ENCODE assay signal across 18 cellular contexts in genomic region chr1:209886219-209886536, GRCh38. TPM values are rescaled to one million over a fixed set of nuclear protein-coding genes. Genes with fewer than 3 reads are reported as not detected.
DNase-seq lines count a peak whose midpoint lies in the region; ATAC-seq and TF ChIP-seq lines count a peak whose summit lies in the region.
"Had no signal": no experiment of that assay in that cellular context is flagged by ENCODE, and none has a peak within 500 bp of the region (broad histone marks: within the 10 kb centered on the region; RNA-seq: fewer than 3 reads in every experiment).

No MANE protein-coding gene starts in this region.

- H3K9me2 ChIP-seq in GM23338 (ENCODE audit: insufficient read depth), result no peaks in the 10 kb centered on the region

- DNase-seq in ACHN, result peak; percentile 54
- DNase-seq in GM23338 (ENCODE audit: low spot score), result no peak
- DNase-seq in RWPE2 (ENCODE audit: low spot score), result no peak
- DNase-seq in foreskin keratinocyte, result no peak
- DNase-seq in uterus, result no peak
- DNase-seq in posterior cingulate gyrus, result no peak
- DNase-seq in activated CD4-positive, alpha-beta T cell treated with anti-CD3 and anti-CD28 coated beads for 1 hour, result no peak
- DNase-seq in esophagus squamous epithelium (lab: John Stamatoyannopoulos, UW), result no peak
- DNase-seq: activated gamma-delta T cell; effector memory CD8-positive, alpha-beta T cell; glutamatergic neuron; kidney; NCI-H1930; NK-92 treated with Interleukin-12 subunit alpha and Interleukin-12 subunit beta, amount 100 ng/mL, for 24 hours; thyroid gland had no signal

- H3K27ac Mint-ChIP-seq in GM23338, result no peak overlapping the region
- H3K27ac Mint-ChIP-seq: CD14-positive monocyte; effector memory CD8-positive, alpha-beta T cell had no signal

- H3K9me3 ChIP-seq in RWPE2 (ENCODE audit: severe bottlenecking) (no peaks in the 10 kb centered on the region), uterus (no peaks in the 10 kb centered on the region), esophagus squamous epithelium (no peaks in the 10 kb centered on the region)
- H3K9me3 ChIP-seq: body of pancreas, thyroid gland had no signal

- no peak overlapping the region for H3K4me2 ChIP-seq in GM23338

- H3K27me3 Mint-ChIP-seq in GM23338 (ENCODE audit: insufficient read depth, low read depth, poor library complexity), result peaks cover 1% of the 10 kb centered on the region

- no peak overlapping the region for H3K4me3 Mint-ChIP-seq in GM23338
- H3K4me3 Mint-ChIP-seq: CD14-positive monocyte; effector memory CD8-positive, alpha-beta T cell had no signal

- no peak for ATAC-seq in GM23338
- ATAC-seq in RWPE2 (ENCODE audit: low read depth), result no peak
- ATAC-seq in foreskin keratinocyte, result no peak
- ATAC-seq: body of pancreas; effector memory CD8-positive, alpha-beta T cell had no signal

- no peaks in the 10 kb centered on the region; the same call in 2 of the 3 replicates for H3K36me3 Mint-ChIP-seq in GM23338 (ENCODE audit: low read depth)
- H3K36me3 Mint-ChIP-seq: CD14-positive monocyte had no signal

- intact Hi-C loops in uterus (cut with DNase I; ENCODE audit: low total_unique reads) (no loop called here), posterior cingulate gyrus (cut with DNase I) (no loop called here), esophagus squamous epithelium (cut with DNase I) (no loop called here)

- H3K27me3 ChIP-seq in GM23338 (ENCODE audit: insufficient read depth) (peaks cover 10% of the 10 kb centered on the region), RWPE2 (ENCODE audit: insufficient read depth, poor library complexity, severe bottlenecking) (no peaks in the 10 kb centered on the region), foreskin keratinocyte (no peaks in the 10 kb centered on the region), uterus (no peaks in the 10 kb centered on the region), esophagus squamous epithelium (peaks cover 0 to 32% (median 0%) of the 10 kb centered on the region in 4 donors)
- H3K27me3 ChIP-seq: body of pancreas, thyroid gland had no signal

- H3K4me3 ChIP-seq in GM23338, result no peak overlapping the region
- no peak overlapping the region for H3K4me3 ChIP-seq in RWPE2 (ENCODE audit: severe bottlenecking)
- no peak overlapping the region for H3K4me3 ChIP-seq in uterus
- no peak overlapping the region for H3K4me3 ChIP-seq in esophagus squamous epithelium
- H3K4me3 ChIP-seq: body of pancreas, thyroid gland had no signal

- in situ Hi-C loops in ACHN (cut with HindIII; ENCODE audit: low pct_ligation_motif_present, low pct_unique_long_range_greater_than_20kb, low sequenced_read_pairs), result no loop called here

- H3K9me3 Mint-ChIP-seq in GM23338, result no peaks in the 10 kb centered on the region
- H3K9me3 Mint-ChIP-seq: effector memory CD8-positive, alpha-beta T cell had no signal

- 14 to 25% methylated on average over 1 of the region's 1 CpG for WGBS in esophagus squamous epithelium, 2 donors

- peaks cover 23% of the 10 kb centered on the region; the same call in 2 of the 3 replicates for H3K4me1 Mint-ChIP-seq in GM23338
- H3K4me1 Mint-ChIP-seq: CD14-positive monocyte had no signal

- H3K27ac ChIP-seq in GM23338 (ENCODE audit: low read depth), result no peak overlapping the region
- no peak overlapping the region for H3K27ac ChIP-seq in RWPE2 (ENCODE audit: poor library complexity, severe bottlenecking)
- H3K27ac ChIP-seq in foreskin keratinocyte, result peak overlapping the region; percentile 98
- no peak overlapping the region for H3K27ac ChIP-seq in uterus
- no peak overlapping the region for H3K27ac ChIP-seq in esophagus squamous epithelium
- H3K27ac ChIP-seq: body of pancreas, thyroid gland had no signal

- no peaks in the 10 kb centered on the region for H3K79me2 ChIP-seq in GM23338 (replicated peaks; ENCODE audit: insufficient read depth)

- H3K4me1 ChIP-seq in GM23338 (ENCODE audit: insufficient read depth), result peaks cover 10% of the 10 kb centered on the region; the same call in 1 of the 2 replicates
- H3K4me1 ChIP-seq in RWPE2 (ENCODE audit: insufficient read depth, poor library complexity, severe bottlenecking), result peaks cover 24% of the 10 kb centered on the region
- H3K4me1 ChIP-seq in foreskin keratinocyte, result peaks cover 39% of the 10 kb centered on the region
- no peaks in the 10 kb centered on the region for H3K4me1 ChIP-seq in uterus
- peaks cover 0 to 10% (median 0%) of the 10 kb centered on the region in 3 donors for H3K4me1 ChIP-seq in esophagus squamous epithelium

- TF ChIP-seq POLR2A in uterus (IDR thresholded peaks at IDR 0.05) (no peak), esophagus squamous epithelium (IDR thresholded peaks at IDR 0.05) (no peak)

- no peaks in the 10 kb centered on the region for H4K20me1 ChIP-seq in GM23338 (replicated peaks; ENCODE audit: insufficient read depth)

- TF ChIP-seq CTCF in GM23338 (conservative IDR thresholded peaks at IDR 0.05; ENCODE audit: low read depth in 2 of 2), result peak; percentile 14 to 24; a peak in 2 of 4 replicates
- TF ChIP-seq CTCF in RWPE2 (IDR thresholded peaks at IDR 0.05; ENCODE audit: poor library complexity, severe bottlenecking), result peak; percentile 39
- peak; percentile 61 for TF ChIP-seq CTCF in foreskin keratinocyte (conservative IDR thresholded peaks at IDR 0.05)
- no peak for TF ChIP-seq CTCF in uterus (IDR thresholded peaks at IDR 0.05)
- no peak for TF ChIP-seq CTCF in esophagus squamous epithelium (IDR thresholded peaks at IDR 0.05)

- H2AFZ ChIP-seq in GM23338, result no peak overlapping the region

- H3F3A ChIP-seq in GM23338 (replicated peaks; ENCODE audit: low read depth), result no peaks in the 10 kb centered on the region

- no peaks in the 10 kb centered on the region for H3K36me3 ChIP-seq in GM23338 (ENCODE audit: insufficient read depth)
- H3K36me3 ChIP-seq in RWPE2 (ENCODE audit: low read depth), result no peaks in the 10 kb centered on the region
- no peaks in the 10 kb centered on the region for H3K36me3 ChIP-seq in uterus
- no peaks in the 10 kb centered on the region for H3K36me3 ChIP-seq in esophagus squamous epithelium
- H3K36me3 ChIP-seq: thyroid gland had no signal

TF ChIP-seq in GM23338, 12 proteins besides CTCF, POLR2A, EP300 and RAD21 (continues in another document):
- TF ChIP-seq NANOG (IDR thresholded peaks at IDR 0.05; ENCODE audit: borderline replicate concordance) (no peak), ZNF114 (CRISPR knock-in tag; IDR thresholded peaks at IDR 0.05) (no peak), POLR2AphosphoS5 (IDR thresholded peaks at IDR 0.05; ENCODE audit: low read depth) (no peak), STAT1 (IDR thresholded peaks at IDR 0.05; ENCODE audit: unreplicated experiment) (no peak), CREB1 (CRISPR knock-in tag; IDR thresholded peaks at IDR 0.05; ENCODE audit: low read depth) (no peak), EZH2phosphoT487 (IDR thresholded peaks at IDR 0.05; ENCODE audit: unreplicated experiment) (no peak), ETS1 (IDR thresholded peaks at IDR 0.05) (no peak), ZNF331 (CRISPR knock-in tag; IDR thresholded peaks at IDR 0.05; ENCODE audit: low read depth) (no peak), EZH2 (IDR thresholded peaks at IDR 0.05; ENCODE audit: low read depth, unreplicated experiment) (no peak), JUNB (IDR thresholded peaks at IDR 0.05; ENCODE audit: unreplicated experiment) (no peak)
- TF ChIP-seq, protein P1, sequence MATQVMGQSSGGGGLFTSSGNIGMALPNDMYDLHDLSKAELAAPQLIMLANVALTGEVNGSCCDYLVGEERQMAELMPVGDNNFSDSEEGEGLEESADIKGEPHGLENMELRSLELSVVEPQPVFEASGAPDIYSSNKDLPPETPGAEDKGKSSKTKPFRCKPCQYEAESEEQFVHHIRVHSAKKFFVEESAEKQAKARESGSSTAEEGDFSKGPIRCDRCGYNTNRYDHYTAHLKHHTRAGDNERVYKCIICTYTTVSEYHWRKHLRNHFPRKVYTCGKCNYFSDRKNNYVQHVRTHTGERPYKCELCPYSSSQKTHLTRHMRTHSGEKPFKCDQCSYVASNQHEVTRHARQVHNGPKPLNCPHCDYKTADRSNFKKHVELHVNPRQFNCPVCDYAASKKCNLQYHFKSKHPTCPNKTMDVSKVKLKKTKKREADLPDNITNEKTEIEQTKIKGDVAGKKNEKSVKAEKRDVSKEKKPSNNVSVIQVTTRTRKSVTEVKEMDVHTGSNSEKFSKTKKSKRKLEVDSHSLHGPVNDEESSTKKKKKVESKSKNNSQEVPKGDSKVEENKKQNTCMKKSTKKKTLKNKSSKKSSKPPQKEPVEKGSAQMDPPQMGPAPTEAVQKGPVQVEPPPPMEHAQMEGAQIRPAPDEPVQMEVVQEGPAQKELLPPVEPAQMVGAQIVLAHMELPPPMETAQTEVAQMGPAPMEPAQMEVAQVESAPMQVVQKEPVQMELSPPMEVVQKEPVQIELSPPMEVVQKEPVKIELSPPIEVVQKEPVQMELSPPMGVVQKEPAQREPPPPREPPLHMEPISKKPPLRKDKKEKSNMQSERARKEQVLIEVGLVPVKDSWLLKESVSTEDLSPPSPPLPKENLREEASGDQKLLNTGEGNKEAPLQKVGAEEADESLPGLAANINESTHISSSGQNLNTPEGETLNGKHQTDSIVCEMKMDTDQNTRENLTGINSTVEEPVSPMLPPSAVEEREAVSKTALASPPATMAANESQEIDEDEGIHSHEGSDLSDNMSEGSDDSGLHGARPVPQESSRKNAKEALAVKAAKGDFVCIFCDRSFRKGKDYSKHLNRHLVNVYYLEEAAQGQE (IDR thresholded peaks at IDR 0.05; ENCODE audit: unreplicated experiment), result no peak

RNA-seq across cellular contexts. Expression of gene SYT14, which starts 51.8 kb away (rescaled TPM):
- 19.4 and 22.4 TPM in 2 replicates for total RNA-seq in GM23338 (2014; rRNA removed; shearing (Covaris generic))
- polyA plus RNA-seq in GM23338 (2016; fragmentation: Nextera tagmentation; extraction: Ambion mirVana) (4.5 and 5.2 TPM in 2 replicates), foreskin keratinocyte (0.48 and 0.97 TPM in 2 replicates)
- total RNA-seq in foreskin keratinocyte (4.1 and 7.1 TPM in 2 replicates), uterus (1 to 10 TPM in 1 of 4 donors, under 1 TPM in 1, not detected in 2; under 0.01 to 1.0 TPM), esophagus squamous epithelium (not detected)
- total RNA-seq: activated CD8-positive, alpha-beta memory T cell treated with anti-CD3 and anti-CD28 coated beads for 36 hours had no signal
- polyA plus RNA-seq: CD14-positive monocyte had no signal

RNA-seq across cellular contexts. Expression of gene UTP25, which starts 58.4 kb away (rescaled TPM):
- total RNA-seq in GM23338 (2014; rRNA removed; shearing (Covaris generic)), result 6.8 and 8.9 TPM in 2 replicates
- polyA plus RNA-seq in GM23338 (2016; fragmentation: Nextera tagmentation; extraction: Ambion mirVana) (2.6 and 3.6 TPM in 2 replicates), foreskin keratinocyte (3.2 and 3.7 TPM in 2 replicates)
- total RNA-seq in foreskin keratinocyte (9.0 and 9.2 TPM in 2 replicates), uterus (10 to 100 TPM in 2 of 4 donors, 1 to 10 TPM in 2; 6.8 to 12.4 (median 8.8) TPM), esophagus squamous epithelium (10 to 100 TPM in 1 of 4 donors, 1 to 10 TPM in 3; 3.9 to 13.5 (median 7.8) TPM)

Comparison
In these comparisons a context has a peak if more than half of its experiments do, and no peak if none do; other contexts are left out.
1. CTCF ChIP-seq: peak in GM23338 (2 of 2), RWPE2 (single experiment) and foreskin keratinocyte (single experiment); none in uterus (0 of 4) and esophagus squamous epithelium (0 of 6).